9 cellular contexts compared by ENCODE assay signal in genomic region chr14:103110681-103111296, GRCh38. TPM values are rescaled to one million over a fixed set of nuclear protein-coding genes. Genes with fewer than 3 reads are reported as not detected.
DNase-seq lines count a peak whose midpoint lies in the region; ATAC-seq and TF ChIP-seq lines count a peak whose summit lies in the region.
"Had no signal": no experiment of that assay in that cellular context is flagged by ENCODE, and none has a peak within 500 bp of the region (broad histone marks: within the 10 kb centered on the region; RNA-seq: fewer than 3 reads in every experiment).

No MANE protein-coding gene starts in this region.

- intact Hi-C loops in Panc1 (cut with micrococcal nuclease; ENCODE audit: unreplicated experiment): no loop called here

- no peak for TF ChIP-seq CTCF in Panc1 (IDR thresholded peaks at IDR 0.05)
- no peak for TF ChIP-seq CTCF in thoracic aorta (IDR thresholded peaks at IDR 0.05)

- H3K27ac ChIP-seq in Panc1 (ENCODE audit: low read length): peak overlapping the region; percentile 82
- no peak overlapping the region for H3K27ac ChIP-seq in thoracic aorta
- H3K27ac ChIP-seq: 22Rv1 had no signal

- H3K4me1 ChIP-seq in Panc1 (ENCODE audit: control insufficient read depth, insufficient read depth, low read length) (peaks cover 56% of the 10 kb centered on the region), thoracic aorta (ENCODE audit: control insufficient read depth in 1 of 2, low read depth in 2 of 2) (peaks cover 11 to 19% of the 10 kb centered on the region in 2 donors)

- in situ Hi-C loops in Panc1 (cut with HindIII; ENCODE audit: low pct_unique_long_range_greater_than_20kb, low sequenced_read_pairs): no loop called here

- POLR2A ChIA-PET in Panc1 (lab: Charles Lee): interaction anchor here (0.6 kb wide), 1 partner anchor 349 kb away, joined by 3 read pairs; no protein-coding TSS in a partner anchor

- no TSS peak for BruUV-seq in Panc1 (replicated peaks; lab: Mats Ljungman, UMichigan)

- no peaks in the 10 kb centered on the region for H3K36me3 ChIP-seq in Panc1 (ENCODE audit: control insufficient read depth, insufficient read depth, low read length)
- no peaks in the 10 kb centered on the region for H3K36me3 ChIP-seq in thoracic aorta

- H3K4me3 ChIP-seq in Panc1 (ENCODE audit: low read depth in 2 of 2, low read length in 2 of 2) (no peak overlapping the region), thoracic aorta (no peak overlapping the region)

- H3K9me3 ChIP-seq in Panc1 (ENCODE audit: control insufficient read depth, insufficient read depth, low read depth, low read length) (no peaks in the 10 kb centered on the region), thoracic aorta (no peaks in the 10 kb centered on the region)

- CTCF ChIA-PET in Panc1 (lab: Charles Lee): no interaction called here

- DNase-seq in NCI-H1436 (lab: John Stamatoyannopoulos, UW): peak; percentile 38
- DNase-seq in NCI-H1436 treated with DMSO at 0.1 percent for 48 hours (lab: John Stamatoyannopoulos, UW): no peak
- no peak for DNase-seq in Panc1 (ENCODE audit: low read depth, low spot score)
- DNase-seq in kidney tubule cell (ENCODE audit: low spot score): peak; percentile 46
- DNase-seq in thoracic aorta (ENCODE audit: low spot score): no peak
- no peak for DNase-seq in mesenteric fat pad (ENCODE audit: low spot score)

- ATAC-seq in Panc1 (no peak), thoracic aorta (ENCODE audit: insufficient number of reproducible peaks, low FRiP score, low read depth) (peak; percentile 29), HG03565 (IDR thresholded peaks at IDR 0.05; ENCODE audit: unreplicated experiment) (no peak), GM19324 (IDR thresholded peaks at IDR 0.05; ENCODE audit: low FRiP score, unreplicated experiment) (no peak)

- H3K27me3 ChIP-seq in Panc1 (ENCODE audit: control insufficient read depth, insufficient read depth, low read length) (no peaks in the 10 kb centered on the region), thoracic aorta (replicated peaks; ENCODE audit: insufficient read depth) (no peaks in the 10 kb centered on the region)

RNA-seq across cellular contexts. Expression of gene TNFAIP2, which starts 12.5 kb away (rescaled TPM):
- total RNA-seq in Panc1 (2021; ENCODE audit: unreplicated experiment) (491 TPM), thoracic aorta (100 to 1,000 TPM; 135 to 228 TPM), mesenteric fat pad (211 TPM)
- 322 TPM for polyA plus RNA-seq in Panc1 (2012; ENCODE audit: insufficient read length)

RNA-seq across cellular contexts. Expression of gene EXOC3L4, which starts 16.3 kb away (rescaled TPM):
- total RNA-seq in Panc1 (2021; ENCODE audit: unreplicated experiment) (2.6 TPM), thoracic aorta (not detected), mesenteric fat pad (2.0 TPM)
- 1.9 TPM for polyA plus RNA-seq in Panc1 (2012; ENCODE audit: insufficient read length)

RNA-seq across cellular contexts. Expression of gene LBHD2, which starts 26.8 kb away (rescaled TPM):
- not detected for total RNA-seq in Panc1 (2021; ENCODE audit: unreplicated experiment)
- not detected for polyA plus RNA-seq in Panc1 (2012; ENCODE audit: insufficient read length)
- not detected for total RNA-seq in thoracic aorta
- total RNA-seq in mesenteric fat pad: 3.1 TPM

RNA-seq across cellular contexts. Expression of gene CDC42BPB, which starts 53.4 kb away (rescaled TPM):
- total RNA-seq in Panc1 (2021; ENCODE audit: unreplicated experiment): 84.4 TPM
- 80.5 TPM for polyA plus RNA-seq in Panc1 (2012; ENCODE audit: insufficient read length)
- total RNA-seq in thoracic aorta: 100 to 1,000 TPM; 121 to 133 TPM
- total RNA-seq in mesenteric fat pad: 99.6 TPM

Comparison
In these comparisons a context has a peak if more than half of its experiments do, and no peak if none do; other contexts are left out.
1. DNase-seq: peak in NCI-H1436 (single experiment) and kidney tubule cell (single experiment); none in NCI-H1436 treated with DMSO at 0.1 percent for 48 hours (single experiment), Panc1 (single experiment), thoracic aorta (single experiment) and mesenteric fat pad (single experiment).